15 cellular contexts compared by ENCODE assay signal in genomic region chr9:105251133-105251532, GRCh38.
"Had no signal": no experiment of that assay in that cellular context is flagged by ENCODE, and none has a peak within 500 bp of the region (broad histone marks: within the 10 kb centered on the region; RNA-seq: fewer than 3 reads in every experiment).

No MANE protein-coding gene starts in this region.

- ATAC-seq: left ventricle myocardium superior, SK-N-SH treated with all-trans-retinoic acid at 6 μM for 48 hours had no signal

- H3K4me3 ChIP-seq: ascending aorta, thyroid gland, uterus had no signal

- H3K27me3 ChIP-seq: ascending aorta, thyroid gland, uterus had no signal

- H3K27ac ChIP-seq: ascending aorta, thyroid gland, uterus had no signal

- H3K4me3 Mint-ChIP-seq: activated CD4-positive, alpha-beta T cell treated with anti-CD3 and anti-CD28 coated beads, Interleukin-2, amount 10 ng/mL, durations not matched to agents 24 days and 14 days; activated naive CD4-positive, alpha-beta T cell treated with anti-CD3 and anti-CD28 coated beads for 36 hours; neural crest cell had no signal

- H3K9me3 ChIP-seq: ascending aorta, thyroid gland, uterus had no signal

- H3K27ac Mint-ChIP-seq: activated CD4-positive, alpha-beta T cell treated with anti-CD3 and anti-CD28 coated beads, Interleukin-2, amount 10 ng/mL, durations not matched to agents 24 days and 14 days; activated naive CD4-positive, alpha-beta T cell treated with anti-CD3 and anti-CD28 coated beads for 36 hours had no signal

- DNase-seq: activated CD4-positive, alpha-beta T cell treated with anti-CD3 and anti-CD28 coated beads, Interleukin-2, amount 10 ng/mL, durations not matched to agents 24 days and 14 days; activated CD8-positive, alpha-beta memory T cell treated with anti-CD3 and anti-CD28 coated beads for 24 hours; activated naive CD4-positive, alpha-beta T cell treated with anti-CD3 and anti-CD28 coated beads for 36 hours; effector CD4-positive, alpha-beta T cell; foreskin fibroblast; hypothalamus; kidney; left ventricle myocardium superior; stimulated activated CD4-positive, alpha-beta T cell treated with anti-CD3 and anti-CD28 coated beads, Interleukin-1b, Interleukin-23, amount 100 ng/mL, for 48 hours; T-helper 1 cell; thyroid gland; uterus had no signal

- H3K9me3 Mint-ChIP-seq: activated CD4-positive, alpha-beta T cell treated with anti-CD3 and anti-CD28 coated beads, Interleukin-2, amount 10 ng/mL, durations not matched to agents 24 days and 14 days; activated naive CD4-positive, alpha-beta T cell treated with anti-CD3 and anti-CD28 coated beads for 36 hours; neural crest cell had no signal

- H3K36me3 ChIP-seq: ascending aorta, thyroid gland, uterus had no signal
